Comparison of ENCODE assay signal across 17 cellular contexts in genomic region chr12:46147144-46147543, GRCh38.
A peak's percentile ranks its signal among the peaks of the same experiment; 100 is the strongest.
DNase-seq lines count a peak whose midpoint lies in the region; ATAC-seq and TF ChIP-seq lines count a peak whose summit lies in the region.
"Had no signal": no experiment of that assay in that cellular context is flagged by ENCODE, and none has a peak within 500 bp of the region (broad histone marks: within the 10 kb centered on the region; RNA-seq: fewer than 3 reads in every experiment).

No MANE protein-coding gene starts in this region.

- TF ChIP-seq CTCF in OCI-LY3 (IDR thresholded peaks at IDR 0.05; ENCODE audit: low read depth, low read length) (no peak), stomach (IDR thresholded peaks at IDR 0.05) (no peak)

- peak overlapping the region; percentile 70 for H3K4me2 ChIP-seq in OCI-LY3 (ENCODE audit: low read length)

- H3K36me3 Mint-ChIP-seq in stimulated activated memory B cell treated with anti-CD40 and anti-IgM and Interleukin-4, amounts not matched to agents 10 μg/mL and 1 μg/mL and 100 μg/mL, for 72 hours, result no peaks in the 10 kb centered on the region

- H3K27me3 ChIP-seq in OCI-LY3 (ENCODE audit: low read depth, low read length) (no peaks in the 10 kb centered on the region), stomach (peaks cover 0 to 8% (median 0%) of the 10 kb centered on the region in 3 donors)

- no peaks in the 10 kb centered on the region for H3K79me2 ChIP-seq in OCI-LY3 (ENCODE audit: low read length)

- intact Hi-C loops in stomach (cut with DNase I; ENCODE audit: low total_unique reads), result loop anchor here (10.0 kb wide), 1 partner anchor 148 kb away; no protein-coding TSS in a partner anchor

- H3K9ac ChIP-seq in OCI-LY3 (ENCODE audit: low read length), result peak overlapping the region; percentile 26

- no peak overlapping the region for H3K4me3 Mint-ChIP-seq in stimulated activated memory B cell treated with anti-CD40 and anti-IgM and Interleukin-4, amounts not matched to agents 10 μg/mL and 1 μg/mL and 100 μg/mL, for 72 hours

- TF ChIP-seq EP300 in stomach (IDR thresholded peaks at IDR 0.05), result no peak

- H3K36me3 ChIP-seq in OCI-LY3 (replicated peaks; ENCODE audit: low read depth, low read length) (no peaks in the 10 kb centered on the region), stomach (no peaks in the 10 kb centered on the region)

- H3K4me1 ChIP-seq in OCI-LY3 (ENCODE audit: low read length) (peaks cover 34% of the 10 kb centered on the region), stomach (no peaks in the 10 kb centered on the region)

- no peaks in the 10 kb centered on the region for H3K9me3 Mint-ChIP-seq in stimulated activated memory B cell treated with anti-CD40 and anti-IgM and Interleukin-4, amounts not matched to agents 10 μg/mL and 1 μg/mL and 100 μg/mL, for 72 hours

- no peaks in the 10 kb centered on the region for H4K20me1 ChIP-seq in OCI-LY3 (ENCODE audit: insufficient read depth, low read length)

- no peak for TF ChIP-seq POLR2A in stomach (IDR thresholded peaks at IDR 0.05)

- H3K27ac ChIP-seq in OCI-LY3 (ENCODE audit: low read length) (0 out of 2 replicates have a peak overlapping the region, but pooled peaks have one; percentile 7), stomach (no peak overlapping the region)

- H2AFZ ChIP-seq in OCI-LY3 (ENCODE audit: low read depth, low read length), result peak overlapping the region; percentile 26; the same call in 1 of the 2 replicates

- WGBS in stomach, 5 donors, result 77 to 91% (median 83%) methylated on average over 3 of the region's 3 CpGs

- H3K4me3 ChIP-seq in OCI-LY3 (ENCODE audit: low read length) (peak overlapping the region; percentile 67), stomach (no peak overlapping the region)

- no peak overlapping the region for H3K27ac Mint-ChIP-seq in stimulated activated memory B cell treated with anti-CD40 and anti-IgM and Interleukin-4, amounts not matched to agents 10 μg/mL and 1 μg/mL and 100 μg/mL, for 72 hours

- H3K27me3 Mint-ChIP-seq in stimulated activated memory B cell treated with anti-CD40 and anti-IgM and Interleukin-4, amounts not matched to agents 10 μg/mL and 1 μg/mL and 100 μg/mL, for 72 hours, result peaks cover 18% of the 10 kb centered on the region

- DNase-seq in COLO668 (lab: John Stamatoyannopoulos, UW; ENCODE audit: unreplicated experiment) (no peak), stomach (no peak)
- DNase-seq: AML-193, DMS53, KG1, NCI-H1092, NCI-H1694, NCI-H345, NCI-H526 treated with DMSO at 0.1 percent for 48 hours, PC-3, T-helper 9 cell had no signal

- ATAC-seq in GM18508 (IDR thresholded peaks at IDR 0.05; ENCODE audit: insufficient read depth, unreplicated experiment) (peak; percentile 51), GM19324 (IDR thresholded peaks at IDR 0.05; ENCODE audit: low FRiP score, unreplicated experiment) (peak; percentile 82), HG02840 (IDR thresholded peaks at IDR 0.05; ENCODE audit: low FRiP score, unreplicated experiment) (peak; percentile 54), GM18873 (IDR thresholded peaks at IDR 0.05; ENCODE audit: low FRiP score, unreplicated experiment) (no peak)
- no peak for ATAC-seq in stimulated activated memory B cell treated with anti-CD40 and anti-IgM and Interleukin-4, amounts not matched to agents 10 μg/mL and 1 μg/mL and 100 μg/mL, for 72 hours
- ATAC-seq: PC-3 had no signal

- H3K9me3 ChIP-seq in OCI-LY3 (ENCODE audit: insufficient read depth, low read length) (no peaks in the 10 kb centered on the region), stomach (no peaks in the 10 kb centered on the region)

- H3K4me1 Mint-ChIP-seq in stimulated activated memory B cell treated with anti-CD40 and anti-IgM and Interleukin-4, amounts not matched to agents 10 μg/mL and 1 μg/mL and 100 μg/mL, for 72 hours, result peaks cover 7% of the 10 kb centered on the region

Comparison
In these comparisons a context has a peak if more than half of its experiments do, and no peak if none do; other contexts are left out.
1. ATAC-seq: peak in GM18508 (single experiment), GM19324 (single experiment) and HG02840 (single experiment); none in stimulated activated memory B cell treated with anti-CD40 and anti-IgM and Interleukin-4, amounts not matched to agents 10 μg/mL and 1 μg/mL and 100 μg/mL, for 72 hours (single experiment) and GM18873 (single experiment).